ENCODE assay signal across 1 cellular context in genomic region chr13:98539655-98540054, GRCh38.
TF ChIP-seq lines count a peak whose summit lies in the region.

No MANE protein-coding gene starts in this region.

TF ChIP-seq in H1, 55 proteins besides CTCF, POLR2A, EP300 and RAD21:
- TF ChIP-seq BRCA1 (IDR thresholded peaks at IDR 0.05; ENCODE audit: low read depth, low read length) (no peak), SIRT6 (IDR thresholded peaks at IDR 0.05; ENCODE audit: low read length) (no peak), USF2 (IDR thresholded peaks at IDR 0.05; ENCODE audit: low read length) (no peak), EGR1 (IDR thresholded peaks at IDR 0.05; ENCODE audit: borderline replicate concordance, low read depth, low read length) (no peak), YY1 (IDR thresholded peaks at IDR 0.05; ENCODE audit: low read depth, low read length) (no peak), ATF2 (IDR thresholded peaks at IDR 0.05; ENCODE audit: low read length) (no peak), HDAC2 (IDR thresholded peaks at IDR 0.05; ENCODE audit: borderline replicate concordance in 1 of 2, low read depth in 2 of 2, low read length in 2 of 2) (no peak), MAX (IDR thresholded peaks at IDR 0.05) (no peak), TAF1 (IDR thresholded peaks at IDR 0.05; ENCODE audit: low read depth, low read length) (no peak), CREB1 (IDR thresholded peaks at IDR 0.05) (no peak), SUZ12 (IDR thresholded peaks at IDR 0.05; ENCODE audit: low read length) (no peak), SP1 (IDR thresholded peaks at IDR 0.05; ENCODE audit: low read depth, low read length) (no peak), JUN (IDR thresholded peaks at IDR 0.05; ENCODE audit: low read depth, low read length) (no peak), FOSL1 (IDR thresholded peaks at IDR 0.05; ENCODE audit: insufficient read depth, low read depth, low read length) (no peak), NANOG (IDR thresholded peaks at IDR 0.05; ENCODE audit: insufficient read depth, low read depth, low read length, poor library complexity, severe bottlenecking) (no peak), POU5F1 (IDR thresholded peaks at IDR 0.05; ENCODE audit: low read depth, low read length) (no peak), SIX5 (IDR thresholded peaks at IDR 0.05; ENCODE audit: low read depth, low read length) (no peak)
